Comparison of ENCODE assay signal across 8 cellular contexts in the genomic region with DNA sequence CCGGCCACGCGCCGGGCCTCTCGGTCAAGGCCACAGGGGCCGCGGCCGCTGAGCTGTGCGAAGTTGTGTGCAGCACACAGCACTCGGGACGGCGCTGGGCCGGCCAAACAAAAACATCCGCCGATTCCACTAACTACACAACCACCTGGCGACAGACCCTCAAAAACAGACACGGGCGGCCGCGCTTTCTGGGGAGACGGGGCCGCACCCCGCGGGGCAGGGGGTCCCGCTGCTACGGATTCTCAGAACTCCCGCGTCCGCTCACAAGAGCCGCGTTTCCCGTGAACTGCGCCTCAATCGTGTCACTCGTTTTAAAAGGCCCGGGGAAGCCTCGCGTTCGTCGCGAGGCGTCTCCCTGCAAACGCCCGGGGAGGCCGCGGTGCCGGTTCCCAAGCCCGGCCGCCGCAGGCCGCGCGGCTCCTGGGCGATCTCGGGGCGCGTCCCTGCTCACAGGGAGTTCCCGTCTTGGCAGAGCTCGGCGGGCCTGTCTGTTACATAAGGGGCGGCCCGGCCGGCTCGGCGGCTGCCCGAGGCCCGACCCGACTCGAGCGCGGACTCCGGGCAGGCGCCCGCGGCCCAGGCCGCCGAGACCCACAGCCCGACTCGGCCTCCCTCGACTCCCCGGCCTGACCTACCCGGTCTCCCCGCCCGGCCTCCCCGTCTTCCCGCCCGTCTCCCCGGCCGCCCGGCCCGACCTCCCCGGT. TPM values are rescaled to one million over a fixed set of nuclear protein-coding genes. Genes with fewer than 3 reads are reported as not detected.
DNase-seq lines count a peak whose midpoint lies in the region; ATAC-seq lines count a peak whose summit lies in the region.

No MANE protein-coding gene starts in this region.

- intact Hi-C loops in activated CD4-positive, alpha-beta T cell treated with anti-CD3 and anti-CD28 coated beads for 36 hours (cut with DNase I, micrococcal nuclease) = loop anchor here (1.0 to 5.0 kb wide), 10 partner anchors 13 to 365 kb away; partner anchors contain the start of genes ALG12 (in 2 of the 2), CRELD2 (in 2 of the 2), PIM3 (in 1 of the 2) and ZBED4 (in 1 of the 2)

- POLR2A ChIA-PET in activated CD4-positive, alpha-beta T cell treated with anti-CD3 and anti-CD28 coated beads for 36 hours (lab: Charles Lee) = no interaction called here

- peak overlapping the region; percentile 88 for H3K4me3 Mint-ChIP-seq in activated CD4-positive, alpha-beta T cell treated with anti-CD3 and anti-CD28 coated beads for 36 hours
- peak overlapping the region; percentile 94 for H3K4me3 Mint-ChIP-seq in central memory CD8-positive, alpha-beta T cell
- H3K4me3 Mint-ChIP-seq in stimulated activated naive CD8-positive, alpha-beta T cell treated with anti-CD3 and anti-CD28 coated beads, Interleukin-15, Interleukin-2, amounts not matched to agents 100 ng/mL and 50 ng/mL, for 24 hours = peak overlapping the region; percentile 90

- H3K9me3 Mint-ChIP-seq in activated CD4-positive, alpha-beta T cell treated with anti-CD3 and anti-CD28 coated beads for 36 hours (ENCODE audit: low read depth) = no peaks in the 10 kb centered on the region
- no peaks in the 10 kb centered on the region for H3K9me3 Mint-ChIP-seq in central memory CD8-positive, alpha-beta T cell
- H3K9me3 Mint-ChIP-seq in stimulated activated naive CD8-positive, alpha-beta T cell treated with anti-CD3 and anti-CD28 coated beads, Interleukin-15, Interleukin-2, amounts not matched to agents 100 ng/mL and 50 ng/mL, for 24 hours = no peaks in the 10 kb centered on the region

- H3K27me3 Mint-ChIP-seq in activated CD4-positive, alpha-beta T cell treated with anti-CD3 and anti-CD28 coated beads for 36 hours = no peaks in the 10 kb centered on the region
- H3K27me3 Mint-ChIP-seq in central memory CD8-positive, alpha-beta T cell = no peaks in the 10 kb centered on the region
- no peaks in the 10 kb centered on the region for H3K27me3 Mint-ChIP-seq in stimulated activated naive CD8-positive, alpha-beta T cell treated with anti-CD3 and anti-CD28 coated beads, Interleukin-15, Interleukin-2, amounts not matched to agents 100 ng/mL and 50 ng/mL, for 24 hours

- H3K4me1 Mint-ChIP-seq in activated CD4-positive, alpha-beta T cell treated with anti-CD3 and anti-CD28 coated beads for 36 hours = peaks cover 46% of the 10 kb centered on the region
- peaks cover 38% of the 10 kb centered on the region for H3K4me1 Mint-ChIP-seq in central memory CD8-positive, alpha-beta T cell
- H3K4me1 Mint-ChIP-seq in stimulated activated naive CD8-positive, alpha-beta T cell treated with anti-CD3 and anti-CD28 coated beads, Interleukin-15, Interleukin-2, amounts not matched to agents 100 ng/mL and 50 ng/mL, for 24 hours (ENCODE audit: low read depth) = peaks cover 46% of the 10 kb centered on the region

- peaks cover 27% of the 10 kb centered on the region for H3K36me3 Mint-ChIP-seq in activated CD4-positive, alpha-beta T cell treated with anti-CD3 and anti-CD28 coated beads for 36 hours (ENCODE audit: low read depth)
- H3K36me3 Mint-ChIP-seq in central memory CD8-positive, alpha-beta T cell (ENCODE audit: insufficient read depth) = peaks cover 46% of the 10 kb centered on the region
- peaks cover 20% of the 10 kb centered on the region for H3K36me3 Mint-ChIP-seq in stimulated activated naive CD8-positive, alpha-beta T cell treated with anti-CD3 and anti-CD28 coated beads, Interleukin-15, Interleukin-2, amounts not matched to agents 100 ng/mL and 50 ng/mL, for 24 hours (ENCODE audit: low read depth)

- DNase-seq in activated CD4-positive, alpha-beta T cell treated with anti-CD3 and anti-CD28 coated beads for 36 hours = peak; percentile 56
- DNase-seq in activated CD4-positive, alpha-beta T cell treated with anti-CD3 and anti-CD28 coated beads for 1 hour = no peak
- DNase-seq in RPMI7951 (ENCODE audit: low read depth) (peak; percentile 40), left lobe of liver (ENCODE audit: low spot score) (peak; percentile 62), NCI-H1105 treated with DMSO at 0.1 percent for 48 hours (lab: John Stamatoyannopoulos, UW) (no peak), NCI-H187 treated with DMSO at 0.1 percent for 48 hours (lab: John Stamatoyannopoulos, UW) (no peak)
- DNase-seq in central memory CD8-positive, alpha-beta T cell (ENCODE audit: low spot score in 2 of 2) = peak in 1 of 2 donors; percentile 27

- ATAC-seq in activated CD4-positive, alpha-beta T cell treated with anti-CD3 and anti-CD28 coated beads for 36 hours = peak; percentile 2
- ATAC-seq in central memory CD8-positive, alpha-beta T cell (replicated peaks; ENCODE audit: extremely low read depth, poor library complexity, severe bottlenecking) = peak; percentile 29
- ATAC-seq in left lobe of liver = peak; percentile 67

- peak overlapping the region; percentile 92 for H3K27ac Mint-ChIP-seq in activated CD4-positive, alpha-beta T cell treated with anti-CD3 and anti-CD28 coated beads for 36 hours
- H3K27ac Mint-ChIP-seq in central memory CD8-positive, alpha-beta T cell (ENCODE audit: low read depth) = peak overlapping the region; percentile 90
- peak overlapping the region; percentile 91 for H3K27ac Mint-ChIP-seq in stimulated activated naive CD8-positive, alpha-beta T cell treated with anti-CD3 and anti-CD28 coated beads, Interleukin-15, Interleukin-2, amounts not matched to agents 100 ng/mL and 50 ng/mL, for 24 hours

- CTCF ChIA-PET in activated CD4-positive, alpha-beta T cell treated with anti-CD3 and anti-CD28 coated beads for 36 hours (lab: Charles Lee) = interaction anchor here (1.2 kb wide), 1 partner anchor 204 kb away, joined by 4 read pairs; no protein-coding TSS in a partner anchor

RNA-seq across cellular contexts. Expression of gene BRD1, which starts 0.9 kb away (rescaled TPM):
- 10 to 100 TPM; 22.1 to 23.6 TPM for total RNA-seq in activated CD4-positive, alpha-beta T cell treated with anti-CD3 and anti-CD28 coated beads for 36 hours
- 7.2 and 8.2 TPM in 2 replicates for total RNA-seq in RPMI7951 (2014; rRNA removed; shearing (Covaris generic))
- total RNA-seq in left lobe of liver = 17.9 TPM

RNA-seq across cellular contexts. Expression of gene ZBED4, which starts 26.9 kb away (rescaled TPM):
- 10 to 100 TPM; 17.3 to 17.4 TPM for total RNA-seq in activated CD4-positive, alpha-beta T cell treated with anti-CD3 and anti-CD28 coated beads for 36 hours
- 7.3 and 7.7 TPM in 2 replicates for total RNA-seq in RPMI7951 (2014; rRNA removed; shearing (Covaris generic))
- 4.7 TPM for total RNA-seq in left lobe of liver

Comparison
In these comparisons a context has a peak if more than half of its experiments do, and no peak if none do; other contexts are left out.
1. DNase-seq: peak in activated CD4-positive, alpha-beta T cell treated with anti-CD3 and anti-CD28 coated beads for 36 hours (single experiment), RPMI7951 (single experiment) and left lobe of liver (single experiment); none in activated CD4-positive, alpha-beta T cell treated with anti-CD3 and anti-CD28 coated beads for 1 hour (single experiment), NCI-H1105 treated with DMSO at 0.1 percent for 48 hours (single experiment) and NCI-H187 treated with DMSO at 0.1 percent for 48 hours (single experiment).
2. ATAC-seq: peak in every context shown above with its lines; median percentile 67 in left lobe of liver; 29 in central memory CD8-positive, alpha-beta T cell; 2 in activated CD4-positive, alpha-beta T cell treated with anti-CD3 and anti-CD28 coated beads for 36 hours.
3. Peak in every context shown above with its lines, with median percentiles within 50 percentile points of each other: H3K27ac Mint-ChIP-seq and H3K4me3 Mint-ChIP-seq.